9 cellular contexts compared by ENCODE assay signal in genomic region chr12:26768611-26769603, GRCh38.
A peak's percentile ranks its signal among the peaks of the same experiment; 100 is the strongest.
DNase-seq lines count a peak whose midpoint lies in the region; ATAC-seq and TF ChIP-seq lines count a peak whose summit lies in the region.
"Had no signal": no experiment of that assay in that cellular context is flagged by ENCODE, and none has a peak within 500 bp of the region (broad histone marks: within the 10 kb centered on the region; RNA-seq: fewer than 3 reads in every experiment).

No MANE protein-coding gene starts in this region.

- peak overlapping the region; percentile 27 for H3K4me2 ChIP-seq in DOHH2 (ENCODE audit: low read length)
- no peak overlapping the region for H3K4me2 ChIP-seq in hepatocyte

- no peak overlapping the region for H3K27ac Mint-ChIP-seq in activated T-cell treated with anti-CD3 and anti-CD28 coated beads, Interleukin-2, amount 50 U/mL, for 72 hours

- H3K79me2 ChIP-seq in DOHH2 (ENCODE audit: control insufficient read depth, low read length) (peaks cover 5% of the 10 kb centered on the region), hepatocyte (peaks cover 16% of the 10 kb centered on the region)

- H3K4me3 ChIP-seq in DOHH2 (ENCODE audit: low read length), result no peak overlapping the region
- H3K4me3 ChIP-seq in hepatocyte, result no peak overlapping the region

- H3K27ac ChIP-seq in DOHH2 (ENCODE audit: low read depth, low read length) (no peak overlapping the region), hepatocyte (no peak overlapping the region)

- no peaks in the 10 kb centered on the region for H3K9me3 ChIP-seq in DOHH2 (ENCODE audit: control insufficient read depth, insufficient read depth, low read length)
- H3K9me3 ChIP-seq in hepatocyte (ENCODE audit: low read depth), result no peaks in the 10 kb centered on the region

- H3K4me1 ChIP-seq in DOHH2 (ENCODE audit: control insufficient read depth, low read length), result peaks cover 21% of the 10 kb centered on the region
- peaks cover 5% of the 10 kb centered on the region for H3K4me1 ChIP-seq in hepatocyte (ENCODE audit: insufficient read depth)

- H3F3A ChIP-seq in DOHH2 (ENCODE audit: control insufficient read depth, insufficient read depth), result no peaks in the 10 kb centered on the region

- no peaks in the 10 kb centered on the region for H3K27me3 Mint-ChIP-seq in activated T-cell treated with anti-CD3 and anti-CD28 coated beads, Interleukin-2, amount 50 U/mL, for 72 hours (ENCODE audit: low read depth)

- H3K9me3 Mint-ChIP-seq in activated T-cell treated with anti-CD3 and anti-CD28 coated beads, Interleukin-2, amount 50 U/mL, for 72 hours, result peaks cover 0 to 2% of the 10 kb centered on the region in 2 donors

- H3K4me3 Mint-ChIP-seq in activated T-cell treated with anti-CD3 and anti-CD28 coated beads, Interleukin-2, amount 50 U/mL, for 72 hours, result no peak overlapping the region

- peaks cover 9 to 29% of the 10 kb centered on the region in 2 donors for H3K36me3 Mint-ChIP-seq in activated T-cell treated with anti-CD3 and anti-CD28 coated beads, Interleukin-2, amount 50 U/mL, for 72 hours (ENCODE audit: insufficient read depth in 2 of 2)

- 67% methylated on average over 1 of the region's 1 CpG for whole genome bisulfite sequencing in hepatocyte (ENCODE audit: low lambda C conversion rate, missing lambda C conversion rate)

- H4K20me1 ChIP-seq in DOHH2 (ENCODE audit: control insufficient read depth, insufficient read depth, low read depth, low read length), result peaks cover 12% of the 10 kb centered on the region
- no peaks in the 10 kb centered on the region for H4K20me1 ChIP-seq in hepatocyte (ENCODE audit: insufficient read depth, poor library complexity, severe bottlenecking)

- intact Hi-C loops in posterior vena cava (cut with DNase I), result no loop called here

- no peak for TF ChIP-seq CTCF in DOHH2 (IDR thresholded peaks at IDR 0.05; ENCODE audit: low read depth, low read length, poor library complexity, severe bottlenecking)
- TF ChIP-seq CTCF in hepatocyte (IDR thresholded peaks at IDR 0.05; ENCODE audit: poor library complexity), result no peak

- H3K9me2 ChIP-seq in DOHH2 (replicated peaks; ENCODE audit: control insufficient read depth, low read length) (no peaks in the 10 kb centered on the region), hepatocyte (replicated peaks; ENCODE audit: insufficient read depth) (no peaks in the 10 kb centered on the region)

- no peak overlapping the region for H2AFZ ChIP-seq in hepatocyte

- H3K27me3 ChIP-seq in DOHH2 (ENCODE audit: control insufficient read depth, low read length) (no peaks in the 10 kb centered on the region), hepatocyte (no peaks in the 10 kb centered on the region)

- H3K36me3 ChIP-seq in DOHH2 (ENCODE audit: control insufficient read depth, low read length), result peaks cover 4% of the 10 kb centered on the region; the same call in 1 of the 2 replicates
- no peaks in the 10 kb centered on the region for H3K36me3 ChIP-seq in hepatocyte (replicated peaks; ENCODE audit: insufficient read depth, low read depth)

- peak; percentile 64 for ATAC-seq in GM21515 (IDR thresholded peaks at IDR 0.05; ENCODE audit: unreplicated experiment)
- no peak for ATAC-seq in activated T-cell treated with anti-CD3 and anti-CD28 coated beads, Interleukin-2, amount 50 U/mL, for 72 hours (replicated peaks in 1 of 2)
- ATAC-seq: left ventricle myocardium superior had no signal

- DNase-seq in HK-2 (ENCODE audit: unreplicated experiment), result peak; percentile 10
- peak; percentile 17 for DNase-seq in hepatocyte (ENCODE audit: low spot score)
- DNase-seq in SW 1271 (lab: John Stamatoyannopoulos, UW), result no peak
- DNase-seq in effector CD8-positive, alpha-beta T cell (lab: John Stamatoyannopoulos, UW), result no peak
- no peak for DNase-seq in activated T-cell treated with anti-CD3 and anti-CD28 coated beads, Interleukin-2, amount 50 U/mL, for 72 hours
- no peak for DNase-seq in posterior vena cava (ENCODE audit: low spot score)
- DNase-seq: left ventricle myocardium superior had no signal

- H3K4me1 Mint-ChIP-seq in activated T-cell treated with anti-CD3 and anti-CD28 coated beads, Interleukin-2, amount 50 U/mL, for 72 hours (ENCODE audit: low read depth), result peaks cover 15% of the 10 kb centered on the region

Comparison
In these comparisons a context has a peak if more than half of its experiments do, and no peak if none do; other contexts are left out.
1. DNase-seq: peak in HK-2 (single experiment) and hepatocyte (single experiment); none in SW 1271 (0 of 2), effector CD8-positive, alpha-beta T cell (single experiment), activated T-cell treated with anti-CD3 and anti-CD28 coated beads, Interleukin-2, amount 50 U/mL, for 72 hours (0 of 2) and posterior vena cava (single experiment).